Comparison of ENCODE assay signal across 11 cellular contexts in the genomic region with DNA sequence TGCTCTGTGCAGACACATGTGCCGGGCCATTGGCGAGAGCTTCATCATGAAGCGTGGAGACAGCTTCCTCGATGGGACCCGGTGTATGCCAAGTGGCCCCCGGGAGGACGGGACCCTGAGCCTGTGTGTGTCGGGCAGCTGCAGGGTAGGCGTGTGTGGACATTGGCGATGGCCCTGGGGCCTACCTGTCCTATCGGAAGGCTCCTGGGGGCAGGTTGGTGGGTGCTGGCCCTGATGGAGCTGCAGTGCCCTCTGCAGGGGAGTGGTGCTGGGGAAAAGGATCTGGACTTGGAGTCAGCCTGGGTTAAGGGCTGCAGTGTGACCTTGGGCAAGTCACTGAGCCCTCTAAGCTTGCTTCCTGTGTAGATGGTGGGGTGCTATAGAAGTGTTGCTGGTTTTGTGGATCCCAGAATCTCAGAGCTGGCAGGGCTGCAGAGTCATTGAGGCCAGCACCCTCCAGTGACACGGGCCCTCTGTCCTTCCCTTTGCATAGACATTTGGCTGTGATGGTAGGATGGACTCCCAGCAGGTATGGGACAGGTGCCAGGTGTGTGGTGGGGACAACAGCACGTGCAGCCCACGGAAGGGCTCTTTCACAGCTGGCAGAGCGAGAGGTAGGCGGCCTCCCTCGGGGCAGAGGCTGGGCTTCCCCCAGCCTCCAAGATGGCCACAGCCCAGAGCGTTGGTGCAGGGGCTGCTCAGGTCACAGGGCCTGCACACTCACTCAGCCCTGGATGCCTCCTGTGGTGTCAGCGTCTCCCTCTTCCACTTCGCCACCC. TPM values are rescaled to one million over a fixed set of nuclear protein-coding genes. Genes with fewer than 3 reads are reported as not detected.
DNase-seq lines count a peak whose midpoint lies in the region; ATAC-seq and TF ChIP-seq lines count a peak whose summit lies in the region.
"Had no signal": no experiment of that assay in that cellular context is flagged by ENCODE, and none has a peak within 500 bp of the region (broad histone marks: within the 10 kb centered on the region; RNA-seq: fewer than 3 reads in every experiment).

No MANE protein-coding gene starts in this region.

- H3K27ac Mint-ChIP-seq in activated CD4-positive, alpha-beta T cell treated with anti-CD3 and anti-CD28 coated beads for 36 hours = no peak overlapping the region
- no peak overlapping the region for H3K27ac Mint-ChIP-seq in activated T-helper 17 cell treated with anti-CD3 and anti-CD28 coated beads, Interleukin-2, amount 50 U/mL, for 72 hours
- no peak overlapping the region for H3K27ac Mint-ChIP-seq in stimulated activated memory B cell treated with anti-CD40 and anti-IgM and Interleukin-4, amounts not matched to agents 10 μg/mL and 1 μg/mL and 100 μg/mL, for 72 hours
- no peak overlapping the region for H3K27ac Mint-ChIP-seq in activated CD8-positive, alpha-beta T cell treated with anti-CD3 and anti-CD28 coated beads for 36 hours
- H3K27ac Mint-ChIP-seq: activated CD4-positive, alpha-beta memory T cell treated with anti-CD3 and anti-CD28 coated beads for 36 hours; activated naive CD8-positive, alpha-beta T cell treated with anti-CD3 and anti-CD28 coated beads, Interleukin-2, amount 50 U/mL, for 24 hours had no signal

- H3K27me3 Mint-ChIP-seq in activated CD4-positive, alpha-beta T cell treated with anti-CD3 and anti-CD28 coated beads for 36 hours = no peaks in the 10 kb centered on the region
- H3K27me3 Mint-ChIP-seq in activated T-helper 17 cell treated with anti-CD3 and anti-CD28 coated beads, Interleukin-2, amount 50 U/mL, for 72 hours = no peaks in the 10 kb centered on the region
- H3K27me3 Mint-ChIP-seq in stimulated activated memory B cell treated with anti-CD40 and anti-IgM and Interleukin-4, amounts not matched to agents 10 μg/mL and 1 μg/mL and 100 μg/mL, for 72 hours = no peaks in the 10 kb centered on the region
- H3K27me3 Mint-ChIP-seq in activated CD8-positive, alpha-beta T cell treated with anti-CD3 and anti-CD28 coated beads for 36 hours = no peaks in the 10 kb centered on the region
- H3K27me3 Mint-ChIP-seq: activated CD4-positive, alpha-beta memory T cell treated with anti-CD3 and anti-CD28 coated beads for 36 hours; activated naive CD8-positive, alpha-beta T cell treated with anti-CD3 and anti-CD28 coated beads, Interleukin-2, amount 50 U/mL, for 24 hours had no signal

- intact Hi-C loops in activated CD4-positive, alpha-beta T cell treated with anti-CD3 and anti-CD28 coated beads for 36 hours (cut with DNase I, micrococcal nuclease) = no loop called here
- intact Hi-C loops in activated CD8-positive, alpha-beta T cell treated with anti-CD3 and anti-CD28 coated beads for 36 hours (cut with micrococcal nuclease) = no loop called here

- H3K36me3 Mint-ChIP-seq in activated CD4-positive, alpha-beta T cell treated with anti-CD3 and anti-CD28 coated beads for 36 hours (ENCODE audit: low read depth) = no peaks in the 10 kb centered on the region
- H3K36me3 Mint-ChIP-seq in activated T-helper 17 cell treated with anti-CD3 and anti-CD28 coated beads, Interleukin-2, amount 50 U/mL, for 72 hours (ENCODE audit: low read depth) = no peaks in the 10 kb centered on the region
- H3K36me3 Mint-ChIP-seq in stimulated activated memory B cell treated with anti-CD40 and anti-IgM and Interleukin-4, amounts not matched to agents 10 μg/mL and 1 μg/mL and 100 μg/mL, for 72 hours = no peaks in the 10 kb centered on the region
- H3K36me3 Mint-ChIP-seq in activated CD8-positive, alpha-beta T cell treated with anti-CD3 and anti-CD28 coated beads for 36 hours (ENCODE audit: low read depth) = no peaks in the 10 kb centered on the region
- H3K36me3 Mint-ChIP-seq: activated CD4-positive, alpha-beta memory T cell treated with anti-CD3 and anti-CD28 coated beads for 36 hours had no signal

- POLR2A ChIA-PET in activated CD4-positive, alpha-beta T cell treated with anti-CD3 and anti-CD28 coated beads for 36 hours (lab: Charles Lee) = no interaction called here
- POLR2A ChIA-PET in activated CD8-positive, alpha-beta T cell treated with anti-CD3 and anti-CD28 coated beads for 36 hours (lab: Charles Lee) = no interaction called here

- TF ChIP-seq CTCF in activated CD8-positive, alpha-beta T cell treated with anti-CD3 and anti-CD28 coated beads for 36 hours (IDR thresholded peaks at IDR 0.05) = no peak

- ATAC-seq in activated CD4-positive, alpha-beta T cell treated with anti-CD3 and anti-CD28 coated beads for 36 hours = peak; percentile 36
- peak; percentile 40 for ATAC-seq in activated T-helper 17 cell treated with anti-CD3 and anti-CD28 coated beads, Interleukin-2, amount 50 U/mL, for 72 hours (replicated peaks)
- ATAC-seq in stimulated activated memory B cell treated with anti-CD40 and anti-IgM and Interleukin-4, amounts not matched to agents 10 μg/mL and 1 μg/mL and 100 μg/mL, for 72 hours = peak; percentile 57
- no peak for ATAC-seq in activated CD8-positive, alpha-beta T cell treated with anti-CD3 and anti-CD28 coated beads for 36 hours
- ATAC-seq: activated naive CD8-positive, alpha-beta T cell treated with anti-CD3 and anti-CD28 coated beads, Interleukin-2, amount 50 U/mL, for 24 hours had no signal

- H3K4me1 Mint-ChIP-seq in activated CD4-positive, alpha-beta T cell treated with anti-CD3 and anti-CD28 coated beads for 36 hours = no peaks in the 10 kb centered on the region
- no peaks in the 10 kb centered on the region for H3K4me1 Mint-ChIP-seq in activated T-helper 17 cell treated with anti-CD3 and anti-CD28 coated beads, Interleukin-2, amount 50 U/mL, for 72 hours
- H3K4me1 Mint-ChIP-seq in stimulated activated memory B cell treated with anti-CD40 and anti-IgM and Interleukin-4, amounts not matched to agents 10 μg/mL and 1 μg/mL and 100 μg/mL, for 72 hours = peaks cover 42% of the 10 kb centered on the region
- H3K4me1 Mint-ChIP-seq in activated CD8-positive, alpha-beta T cell treated with anti-CD3 and anti-CD28 coated beads for 36 hours (ENCODE audit: low read depth) = peaks cover 5% of the 10 kb centered on the region

- CTCF ChIA-PET in activated CD4-positive, alpha-beta T cell treated with anti-CD3 and anti-CD28 coated beads for 36 hours (lab: Charles Lee) = no interaction called here
- CTCF ChIA-PET in activated CD8-positive, alpha-beta T cell treated with anti-CD3 and anti-CD28 coated beads for 36 hours (lab: Charles Lee) = no interaction called here

- peak; percentile 36 for DNase-seq in activated CD4-positive, alpha-beta T cell treated with anti-CD3 and anti-CD28 coated beads for 36 hours
- no peak for DNase-seq in activated CD4-positive, alpha-beta T cell treated with anti-CD3 and anti-CD28 coated beads, Interleukin-2, amount 50 U/mL, for 1 hour
- no peak for DNase-seq in H4 (ENCODE audit: low spot score)
- no peak for DNase-seq in activated CD8-positive, alpha-beta T cell treated with anti-CD3 and anti-CD28 coated beads for 36 hours
- DNase-seq: activated CD4-positive, alpha-beta memory T cell treated with anti-CD3 and anti-CD28 coated beads for 36 hours; activated naive CD8-positive, alpha-beta T cell treated with anti-CD3 and anti-CD28 coated beads, Interleukin-2, amount 50 U/mL, for 24 hours; MG63; NCI-H510A; SK-N-SH had no signal

- H3K4me3 Mint-ChIP-seq in activated CD4-positive, alpha-beta T cell treated with anti-CD3 and anti-CD28 coated beads for 36 hours = no peak overlapping the region
- no peak overlapping the region for H3K4me3 Mint-ChIP-seq in activated T-helper 17 cell treated with anti-CD3 and anti-CD28 coated beads, Interleukin-2, amount 50 U/mL, for 72 hours
- H3K4me3 Mint-ChIP-seq in stimulated activated memory B cell treated with anti-CD40 and anti-IgM and Interleukin-4, amounts not matched to agents 10 μg/mL and 1 μg/mL and 100 μg/mL, for 72 hours = no peak overlapping the region
- H3K4me3 Mint-ChIP-seq in activated CD8-positive, alpha-beta T cell treated with anti-CD3 and anti-CD28 coated beads for 36 hours = no peak overlapping the region
- H3K4me3 Mint-ChIP-seq: activated CD4-positive, alpha-beta memory T cell treated with anti-CD3 and anti-CD28 coated beads for 36 hours; activated naive CD8-positive, alpha-beta T cell treated with anti-CD3 and anti-CD28 coated beads, Interleukin-2, amount 50 U/mL, for 24 hours had no signal

- no peaks in the 10 kb centered on the region for H3K9me3 Mint-ChIP-seq in activated CD4-positive, alpha-beta T cell treated with anti-CD3 and anti-CD28 coated beads for 36 hours (ENCODE audit: low read depth)
- H3K9me3 Mint-ChIP-seq in activated T-helper 17 cell treated with anti-CD3 and anti-CD28 coated beads, Interleukin-2, amount 50 U/mL, for 72 hours = no peaks in the 10 kb centered on the region
- H3K9me3 Mint-ChIP-seq in stimulated activated memory B cell treated with anti-CD40 and anti-IgM and Interleukin-4, amounts not matched to agents 10 μg/mL and 1 μg/mL and 100 μg/mL, for 72 hours = no peaks in the 10 kb centered on the region
- H3K9me3 Mint-ChIP-seq in activated CD8-positive, alpha-beta T cell treated with anti-CD3 and anti-CD28 coated beads for 36 hours = no peaks in the 10 kb centered on the region
- H3K9me3 Mint-ChIP-seq: activated CD4-positive, alpha-beta memory T cell treated with anti-CD3 and anti-CD28 coated beads for 36 hours; activated naive CD8-positive, alpha-beta T cell treated with anti-CD3 and anti-CD28 coated beads, Interleukin-2, amount 50 U/mL, for 24 hours had no signal

RNA-seq across cellular contexts. Expression of gene ADAMTS13, which starts 15.8 kb away (rescaled TPM):
- total RNA-seq in activated CD4-positive, alpha-beta T cell treated with anti-CD3 and anti-CD28 coated beads for 36 hours = 1 to 10 TPM; 1.7 to 2.5 TPM
- total RNA-seq in activated T-helper 17 cell treated with anti-CD3 and anti-CD28 coated beads, Interleukin-2, amount 50 U/mL, for 72 hours = 1 to 10 TPM; 1.2 to 3.9 TPM
- total RNA-seq in H4 (2014; rRNA removed; shearing (Covaris generic)) = 0.06 and 0.12 TPM in 2 replicates
- 1 to 10 TPM; 2.5 to 2.9 TPM for total RNA-seq in activated CD8-positive, alpha-beta T cell treated with anti-CD3 and anti-CD28 coated beads for 36 hours

RNA-seq across cellular contexts. Expression of gene REXO4, which starts 20.1 kb away (rescaled TPM):
- 10 to 100 TPM; 25.9 to 34.3 TPM for total RNA-seq in activated CD4-positive, alpha-beta T cell treated with anti-CD3 and anti-CD28 coated beads for 36 hours
- total RNA-seq in activated T-helper 17 cell treated with anti-CD3 and anti-CD28 coated beads, Interleukin-2, amount 50 U/mL, for 72 hours = 10 to 100 TPM; 26.1 to 36.5 TPM
- 11.5 and 15.8 TPM in 2 replicates for total RNA-seq in H4 (2014; rRNA removed; shearing (Covaris generic))
- 10 to 100 TPM; 35.3 to 36.7 TPM for total RNA-seq in activated CD8-positive, alpha-beta T cell treated with anti-CD3 and anti-CD28 coated beads for 36 hours

RNA-seq across cellular contexts. Expression of gene CACFD1, which starts 21.8 kb away (rescaled TPM):
- total RNA-seq in activated CD4-positive, alpha-beta T cell treated with anti-CD3 and anti-CD28 coated beads for 36 hours = under 1 TPM; 0.87 to 0.90 TPM
- 1 to 10 TPM in 1 of 2 donors, under 1 TPM in 1; 0.41 to 3.0 TPM for total RNA-seq in activated T-helper 17 cell treated with anti-CD3 and anti-CD28 coated beads, Interleukin-2, amount 50 U/mL, for 72 hours
- 2.5 TPM in 2 replicates for total RNA-seq in H4 (2014; rRNA removed; shearing (Covaris generic))
- 1 to 10 TPM; 1.3 to 1.4 TPM for total RNA-seq in activated CD8-positive, alpha-beta T cell treated with anti-CD3 and anti-CD28 coated beads for 36 hours

RNA-seq across cellular contexts. Expression of gene SLC2A6, which starts 41.0 kb away (rescaled TPM):
- 1 to 10 TPM; 1.6 to 1.9 TPM for total RNA-seq in activated CD4-positive, alpha-beta T cell treated with anti-CD3 and anti-CD28 coated beads for 36 hours
- 1 to 10 TPM; 1.2 to 1.4 TPM for total RNA-seq in activated T-helper 17 cell treated with anti-CD3 and anti-CD28 coated beads, Interleukin-2, amount 50 U/mL, for 72 hours
- 4.0 and 5.1 TPM in 2 replicates for total RNA-seq in H4 (2014; rRNA removed; shearing (Covaris generic))
- total RNA-seq in activated CD8-positive, alpha-beta T cell treated with anti-CD3 and anti-CD28 coated beads for 36 hours = 1 to 10 TPM; 5.4 to 6.7 TPM
